8 cellular contexts compared by ENCODE assay signal in genomic region chr16:58129097-58129936, GRCh38. TPM values are rescaled to one million over a fixed set of nuclear protein-coding genes. Genes with fewer than 3 reads are reported as not detected.
A peak's percentile ranks its signal among the peaks of the same experiment; 100 is the strongest.
DNase-seq lines count a peak whose midpoint lies in the region; ATAC-seq, FAIRE-seq and TF ChIP-seq lines count a peak whose summit lies in the region.

TSS of gene CFAP20 (minus strand) at chr16:58129381. CDS start at chr16:58129115, 266 bp downstream.

- H4K20me1 ChIP-seq in HepG2 (ENCODE audit: insufficient read depth, low read length) = peaks cover 38% of the 10 kb centered on the region

- WGBS in HepG2 (ENCODE audit: low lambda C conversion rate) = 6% methylated on average over 33 of the region's 70 CpGs

- TF ChIP-seq EP300 in HepG2 (IDR thresholded peaks at IDR 0.05; ENCODE audit: low read depth in 2 of 2, low read length in 2 of 2) (peak in 1 of 2 experiments; percentile 67; a peak in 3 of 4 replicates), HepG2 (CRISPR knock-in tag; IDR thresholded peaks at IDR 0.05; ENCODE audit: borderline replicate concordance) (peak; percentile 26; the same call in 1 of the 2 replicates)

- peak; percentile 92 to 97 for TF ChIP-seq POLR2A in HepG2 (IDR thresholded peaks at IDR 0.05; ENCODE audit: insufficient read depth in 1 of 2, low read depth in 2 of 2, low read length in 2 of 2)

- peak within 1 kb of the TSS; percentile 91 for H3K27ac ChIP-seq in HepG2 (ENCODE audit: extremely low read length, insufficient read depth, low read length)

- peak within 1 kb of the TSS; percentile 93 for H3K4me2 ChIP-seq in HepG2 (ENCODE audit: low read depth, low read length)

- peak; percentile 63 for TF ChIP-seq RAD21 in HepG2 (CRISPR knock-in tag; IDR thresholded peaks at IDR 0.05)

- H3K9me3 Mint-ChIP-seq in activated CD4-positive, alpha-beta memory T cell treated with anti-CD3 and anti-CD28 coated beads for 36 hours = no peaks in the 10 kb centered on the region

- peaks cover 43% of the 10 kb centered on the region for H3K79me2 ChIP-seq in HepG2 (ENCODE audit: insufficient read depth, low read length)

- no peaks in the 10 kb centered on the region for H3K36me3 ChIP-seq in HepG2 (replicated peaks in 1 of 2; ENCODE audit: control insufficient read depth in 1 of 2, insufficient read depth in 2 of 2, low read length in 2 of 2)

- DNase-seq in CD1c-positive myeloid dendritic cell (ENCODE audit: extremely low spot score) = peak; percentile 99
- DNase-seq in NCI-H82 treated with DMSO at 0.1 percent for 48 hours (lab: John Stamatoyannopoulos, UW; ENCODE audit: unreplicated experiment) = peak; percentile 99
- peak; percentile 98 for DNase-seq in activated CD4-positive, alpha-beta memory T cell treated with anti-CD3 and anti-CD28 coated beads for 36 hours
- peak; percentile 100 for DNase-seq in dermis microvascular lymphatic vessel endothelial cell (ENCODE audit: low read depth in 2 of 2)
- peak; percentile 100 for DNase-seq in HepG2 (ENCODE audit: low spot score)
- peak; percentile 97 for DNase-seq in stimulated activated CD4-positive, alpha-beta T cell treated with anti-CD3 and anti-CD28 coated beads, Interleukin-4, amount 100 ng/mL, for 1 hour

- intact Hi-C loops in activated CD4-positive, alpha-beta memory T cell treated with anti-CD3 and anti-CD28 coated beads for 36 hours (cut with micrococcal nuclease) = loop anchor here (1.0 to 5.0 kb wide), 10 partner anchors 69 to 605 kb away; partner anchors contain the start of genes CSNK2A2, GINS3, GOT2 and KATNB1
- intact Hi-C loops in HepG2 (cut with micrococcal nuclease; ENCODE audit: unreplicated experiment) = loop anchor here (1.0 to 2.0 kb wide), 2 partner anchors 104 to 235 kb away; partner anchors contain the start of gene MMP15

- H3K4me1 Mint-ChIP-seq in activated CD4-positive, alpha-beta memory T cell treated with anti-CD3 and anti-CD28 coated beads for 36 hours (ENCODE audit: low read depth) = peaks cover 38% of the 10 kb centered on the region

- no peaks in the 10 kb centered on the region for H3K27me3 Mint-ChIP-seq in activated CD4-positive, alpha-beta memory T cell treated with anti-CD3 and anti-CD28 coated beads for 36 hours

- H3K4me3 Mint-ChIP-seq in activated CD4-positive, alpha-beta memory T cell treated with anti-CD3 and anti-CD28 coated beads for 36 hours = peak within 1 kb of the TSS; percentile 86

- H3K27ac Mint-ChIP-seq in activated CD4-positive, alpha-beta memory T cell treated with anti-CD3 and anti-CD28 coated beads for 36 hours = peak within 1 kb of the TSS; percentile 82

- in situ Hi-C loops in HepG2 (cut with HindIII; ENCODE audit: extremely low pct_ligation_motif_present, low pct_unique_long_range_greater_than_20kb) = loop anchor here (5.0 kb wide), 1 partner anchor 107 kb away; no protein-coding TSS in a partner anchor

- no peaks in the 10 kb centered on the region for H3K9me3 ChIP-seq in HepG2 (ENCODE audit: low read length)

- CTCF ChIA-PET in activated CD4-positive, alpha-beta memory T cell treated with anti-CD3 and anti-CD28 coated beads for 36 hours (lab: Charles Lee) = interaction anchor here (1.2 to 1.4 kb wide), 3 partner anchors 32 to 105 kb away, joined by 3 to 7 read pairs (median 6); no protein-coding TSS in a partner anchor
- CTCF ChIA-PET in HepG2 (lab: Yijun Ruan, JAX; ENCODE audit: low intra/inter-chr PET ratio, low total read pairs) = no interaction called here

- peaks cover 44% of the 10 kb centered on the region for H3K4me1 ChIP-seq in HepG2 (ENCODE audit: insufficient read depth, low read length)

- FAIRE-seq in HepG2 (lab: Jason Lieb, UNC) = peak; percentile 95

- peak within 1 kb of the TSS; percentile 88 for H3K9ac ChIP-seq in HepG2 (ENCODE audit: insufficient read depth, low read depth, low read length)

- H2AFZ ChIP-seq in HepG2 (ENCODE audit: low read length) = peak within 1 kb of the TSS; percentile 96

- POLR2A ChIA-PET in activated CD4-positive, alpha-beta memory T cell treated with anti-CD3 and anti-CD28 coated beads for 36 hours (lab: Charles Lee) = interaction anchor here (0.5 to 1.5 kb wide), 6 partner anchors 8 to 394 kb away, joined by 3 to 10 read pairs (median 4); partner anchors contain the start of genes KATNB1, MMP15, USB1 and ZNF319
- POLR2A ChIA-PET in HepG2 (lab: Yijun Ruan, JAX) = interaction anchor here (0.6 to 6.2 kb wide), 26 partner anchors 8 to 1200 kb away, joined by 3 to 101 read pairs (median 4); partner anchors contain the start of genes CIAPIN1, COQ9, CX3CL1 and KATNB1

- peak; percentile 35 for TF ChIP-seq CTCF in HepG2 (CRISPR knock-in tag; IDR thresholded peaks at IDR 0.05)

- no peaks in the 10 kb centered on the region for H3K27me3 ChIP-seq in HepG2 (ENCODE audit: control insufficient read depth in 1 of 2, insufficient read depth in 2 of 2, low read length in 2 of 2)

- H3K36me3 Mint-ChIP-seq in activated CD4-positive, alpha-beta memory T cell treated with anti-CD3 and anti-CD28 coated beads for 36 hours = no peaks in the 10 kb centered on the region

- H3K4me3 ChIP-seq in HepG2 (replicated peaks in 1 of 3; ENCODE audit: insufficient read depth in 1 of 3, low read depth in 2 of 3, low read length in 3 of 3) = peak within 1 kb of the TSS; percentile 67 to 95 (median 92)

- peak; percentile 84 for ATAC-seq in GM19438 (IDR thresholded peaks at IDR 0.05; ENCODE audit: low read depth, unreplicated experiment)
- ATAC-seq in HG03575 (IDR thresholded peaks at IDR 0.05; ENCODE audit: extremely low read depth, insufficient number of reproducible peaks, low FRiP score, unreplicated experiment) = peak; percentile 48
- peak; percentile 89 for ATAC-seq in HepG2

- no TSS peak for BruUV-seq in HepG2 (replicated peaks; lab: Mats Ljungman, UMichigan)

TF ChIP-seq in HepG2, 621 proteins besides CTCF, POLR2A, EP300 and RAD21 (continues in another document):
- TF ChIP-seq PCBP2 (optimal IDR thresholded peaks at IDR 0.05; ENCODE audit: low read depth, low read length, poor library complexity, severe bottlenecking) = peak; percentile 61
- peak; percentile 83 for TF ChIP-seq MED1 (CRISPR knock-in tag; IDR thresholded peaks at IDR 0.05)
- peak; percentile 68; the same call in 1 of the 2 replicates for TF ChIP-seq ZSCAN20 (CRISPR knock-in tag; IDR thresholded peaks at IDR 0.05; ENCODE audit: borderline replicate concordance)
- TF ChIP-seq ZNF605 (CRISPR knock-in tag; IDR thresholded peaks at IDR 0.05) = peak; percentile 97
- TF ChIP-seq ZBTB39 (CRISPR knock-in tag; IDR thresholded peaks at IDR 0.05) = no peak; the same call in 1 of the 2 replicates
- peak; percentile 85; the same call in 1 of the 2 replicates for TF ChIP-seq TIGD3 (CRISPR knock-in tag; IDR thresholded peaks at IDR 0.05; ENCODE audit: borderline replicate concordance)

RNA-seq across cellular contexts. Expression of gene CFAP20, which starts in this region (rescaled TPM):
- total RNA-seq in activated CD4-positive, alpha-beta memory T cell treated with anti-CD3 and anti-CD28 coated beads for 36 hours = 10 to 100 TPM; 37.2 to 38.6 TPM
- 44.3 and 51.2 TPM in 2 replicates for total RNA-seq in dermis microvascular lymphatic vessel endothelial cell
- total RNA-seq in HepG2 (2016; rRNA removed; fragmentation: Illumina TruSeq; extraction: Trizol) = 87.4 and 103 TPM in 2 replicates
- 20.4 and 23.7 TPM in 2 replicates for total RNA-seq in HepG2 (2016; cell fraction: cytosol; rRNA removed; fragmentation: Illumina TruSeq; extraction: Trizol; ENCODE audit: low read depth)
- 90.5 and 106 TPM in 2 replicates for total RNA-seq in HepG2 (2016; cell fraction: insoluble cytoplasmic fraction; rRNA removed; fragmentation: Illumina TruSeq; extraction: Trizol)
- 20.9 and 22.6 TPM in 2 replicates for total RNA-seq in HepG2 (2016; cell fraction: membrane; rRNA removed; fragmentation: Illumina TruSeq; extraction: Trizol)
- total RNA-seq in HepG2 (2016; cell fraction: nucleus; rRNA removed; fragmentation: Illumina TruSeq; extraction: Trizol) = 54.6 and 63.8 TPM in 2 replicates
- polyA plus RNA-seq in HepG2 (2011; rRNA removed) = 62.3 and 73.1 TPM in 2 replicates
- polyA plus RNA-seq in HepG2 (2011; cell fraction: cytosol; rRNA removed) = 55.6 and 61.8 TPM in 2 replicates
- 43.8 and 64.6 TPM in 2 replicates for polyA plus RNA-seq in HepG2 (2011; cell fraction: nucleus; rRNA removed)
- polyA plus RNA-seq in HepG2 (2012) = 38.8 and 48.5 TPM in 2 replicates
- 8.6 and 8.9 TPM in 2 replicates for polyA plus RNA-seq in HepG2 (2016; cell fraction: cytosol; fragmentation: Illumina TruSeq; extraction: Trizol; ENCODE audit: low read depth)
- 99.6 and 104 TPM in 2 replicates for polyA plus RNA-seq in HepG2 (2016; cell fraction: insoluble cytoplasmic fraction; fragmentation: Illumina TruSeq; extraction: Trizol; ENCODE audit: low read depth)
- polyA plus RNA-seq in HepG2 (2016; cell fraction: membrane; fragmentation: Illumina TruSeq; extraction: Trizol; ENCODE audit: low read depth) = 10.4 and 12.5 TPM in 2 replicates
- 91.7 and 107 TPM in 2 replicates for polyA plus RNA-seq in HepG2 (2016; cell fraction: nucleus; fragmentation: Illumina TruSeq; extraction: Trizol; ENCODE audit: insufficient read depth, low read depth)
- 62.6 and 62.7 TPM in 2 replicates for polyA minus RNA-seq in HepG2 (2011; rRNA and poly(A)+ RNA removed; ENCODE audit: low replicate concordance)
- 32.8 and 51.6 TPM in 2 replicates for polyA minus RNA-seq in HepG2 (2011; cell fraction: cytosol; rRNA and poly(A)+ RNA removed)
- 30.4 and 37.3 TPM in 2 replicates for polyA minus RNA-seq in HepG2 (2011; cell fraction: nucleus; rRNA and poly(A)+ RNA removed)

Comparison
In these comparisons a context has a peak if more than half of its experiments do, and no peak if none do; other contexts are left out.
1. Peak in every context shown above with its lines: DNase-seq, ATAC-seq, H3K4me3 ChIP-seq and H3K27ac ChIP-seq.